Comparison of ENCODE assay signal across 13 cellular contexts in the genomic region with DNA sequence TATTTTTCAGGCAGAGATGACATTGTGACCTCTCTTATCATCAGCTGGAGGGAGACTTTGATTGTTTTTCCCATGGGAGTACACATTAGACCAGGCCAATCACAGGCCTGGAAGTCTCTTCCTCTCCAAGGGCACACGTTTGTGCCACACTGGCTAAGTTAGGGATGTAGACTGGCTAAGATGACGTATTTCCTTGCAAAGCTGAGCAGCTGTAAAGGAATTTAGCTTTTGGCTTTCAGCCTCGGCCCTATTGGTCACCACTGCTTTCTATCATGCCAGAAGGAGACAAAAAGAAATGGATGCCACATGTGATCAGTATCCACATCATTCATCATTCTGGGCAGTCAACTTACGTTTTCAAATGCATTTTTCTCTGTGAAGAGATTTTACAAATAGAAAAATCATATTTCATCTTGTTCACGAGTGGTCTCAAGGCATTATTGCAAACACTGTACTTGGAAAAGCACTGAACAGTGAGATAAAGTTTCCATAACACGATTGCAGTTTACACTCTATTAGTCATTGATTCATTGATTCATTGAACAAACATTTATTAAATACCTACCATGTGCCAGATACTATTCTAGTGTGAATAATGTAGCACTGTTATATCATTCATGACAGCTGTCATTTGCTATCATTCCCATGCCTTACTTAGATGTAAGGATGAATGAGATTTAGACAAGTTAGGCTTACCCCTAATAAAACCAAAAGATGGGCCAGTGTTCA. TPM values are rescaled to one million over a fixed set of nuclear protein-coding genes. Genes with fewer than 3 reads are reported as not detected.
DNase-seq lines count a peak whose midpoint lies in the region; ATAC-seq and TF ChIP-seq lines count a peak whose summit lies in the region.
"Had no signal": no experiment of that assay in that cellular context is flagged by ENCODE, and none has a peak within 500 bp of the region (broad histone marks: within the 10 kb centered on the region; RNA-seq: fewer than 3 reads in every experiment).

No MANE protein-coding gene starts in this region.

- DNase-seq in HS-27A (ENCODE audit: low read depth) (peak; percentile 77), astrocyte of the hippocampus (ENCODE audit: low read depth, low spot score) (peak; percentile 80), glomerular visceral epithelial cell (ENCODE audit: extremely low spot score) (peak; percentile 2), tibial artery (peak in 1 of 2 donors; percentile 73), left lobe of liver (ENCODE audit: low spot score) (no peak), HuH-7 (ENCODE audit: low spot score) (no peak), left colon (no peak)
- DNase-seq: DMS 273 treated with DMSO at 0.1 percent for 48 hours; kidney glomerular epithelial cell; RPMI8226; stimulated activated CD4-positive, alpha-beta T cell treated with anti-CD3 and anti-CD28 coated beads, Interleukin-4, amount 100 ng/mL, for 1 hour had no signal

- H3K4me3 ChIP-seq in tibial artery, result no peak overlapping the region

- H3K27me3 ChIP-seq in tibial artery, result no peaks in the 10 kb centered on the region
- H3K27me3 ChIP-seq: neutrophil had no signal

- intact Hi-C loops in tibial artery (cut with DNase I; ENCODE audit: low total_unique reads), result no loop called here
- intact Hi-C loops in left colon (cut with DNase I, micrococcal nuclease), result no loop called here

- peak overlapping the region; percentile 61 to 72 for H3K27ac ChIP-seq in tibial artery
- H3K27ac ChIP-seq: neutrophil had no signal

- no peak for ATAC-seq in left lobe of liver
- ATAC-seq in left colon, result no peak

- no peak for TF ChIP-seq CTCF in tibial artery (IDR thresholded peaks at IDR 0.05)

- H3K9me3 ChIP-seq in tibial artery, result no peaks in the 10 kb centered on the region
- H3K9me3 ChIP-seq: neutrophil had no signal

- peaks cover 0 to 47% (median 21%) of the 10 kb centered on the region in 4 donors for H3K4me1 ChIP-seq in tibial artery

- H3K36me3 ChIP-seq in tibial artery, result no peaks in the 10 kb centered on the region
- H3K36me3 ChIP-seq: neutrophil had no signal

RNA-seq across cellular contexts. Expression of a gene that starts 27.0 kb away (rescaled TPM):
- total RNA-seq in left lobe of liver, result 33.0 TPM
- total RNA-seq in left colon, result 100 to 1,000 TPM; 114 to 125 TPM

RNA-seq across cellular contexts. Expression of a gene that starts 52.2 kb away (rescaled TPM):
- total RNA-seq in left lobe of liver (not detected), left colon (not detected)
- total RNA-seq: NCI-H460 had no signal

Comparison
In these comparisons a context has a peak if more than half of its experiments do, and no peak if none do; other contexts are left out.
1. DNase-seq: peak in HS-27A (single experiment), astrocyte of the hippocampus (single experiment) and glomerular visceral epithelial cell (single experiment); none in left lobe of liver (single experiment), HuH-7 (single experiment) and left colon (0 of 2).